Comparison of ENCODE assay signal across 15 cellular contexts in genomic region chr18:35141077-35141476, GRCh38.
DNase-seq lines count a peak whose midpoint lies in the region; ATAC-seq and TF ChIP-seq lines count a peak whose summit lies in the region.
"Had no signal": no experiment of that assay in that cellular context is flagged by ENCODE, and none has a peak within 500 bp of the region (broad histone marks: within the 10 kb centered on the region; RNA-seq: fewer than 3 reads in every experiment).

No MANE protein-coding gene starts in this region.

- H3K27ac ChIP-seq in CD4-positive, alpha-beta memory T cell (ENCODE audit: low read depth, low read length) = no peak overlapping the region
- H3K27ac ChIP-seq in HCT116 (ENCODE audit: low read depth, low read length) = no peak overlapping the region

- DNase-seq in CD4-positive, alpha-beta memory T cell = no peak
- DNase-seq in HCT116 (ENCODE audit: low read depth, low spot score) = no peak
- DNase-seq in activated B cell treated with CpG ODN at 0.5 μM for 24 hours = no peak
- no peak for DNase-seq in natural killer cell treated with Interleukin-12 subunit alpha and Interleukin-12 subunit beta and Interleukin-15 and Interleukin-18, amount 100 ng/mL, for 72 hours (ENCODE audit: low spot score)
- DNase-seq in GM10266 (ENCODE audit: extremely low spot score) = no peak
- no peak for DNase-seq in lower leg skin (ENCODE audit: low spot score in 2 of 2)
- DNase-seq: C1 segment of cervical spinal cord, GOT3, HFFc6, NCI-H1417, NCI-H1930, NCI-H510A, NCI-H82, SIG-M5 had no signal

- no peaks in the 10 kb centered on the region for H3K79me2 ChIP-seq in HCT116 (ENCODE audit: insufficient read depth, low read length)

- RAD21 ChIA-PET in HCT116 (lab: Charles Lee; ENCODE audit: low non-redundant PET in 1 of 2, low total read pairs in 2 of 2, uncharacterized antibody in 2 of 2, unreplicated experiment in 2 of 2) = no interaction called here

- H2AFZ ChIP-seq in HCT116 (ENCODE audit: low read depth, low read length, poor library complexity, severe bottlenecking) = no peak overlapping the region

- BruUV-seq in HCT116 (replicated peaks; lab: Mats Ljungman, UMichigan) = TSS peak; percentile 31

- intact Hi-C loops in CD4-positive, alpha-beta memory T cell (cut with micrococcal nuclease) = loop anchor here (5.0 kb wide), 1 partner anchor 274 kb away; no protein-coding TSS in a partner anchor
- intact Hi-C loops in HCT116 (cut with micrococcal nuclease) = loop anchor here (5.0 kb wide), 1 partner anchor 199 kb away; no protein-coding TSS in a partner anchor
- intact Hi-C loops in activated B cell treated with CpG ODN at 0.5 μM for 24 hours (cut with micrococcal nuclease) = loop anchor here (5.0 kb wide), 2 partner anchors 274 to 479 kb away; no protein-coding TSS in a partner anchor
- intact Hi-C loops in lower leg skin (cut with DNase I; ENCODE audit: low total_unique reads) = loop anchor here (10.0 kb wide), 2 partner anchors 136 to 276 kb away; no protein-coding TSS in a partner anchor

- no peaks in the 10 kb centered on the region for H3K27me3 Mint-ChIP-seq in CD4-positive, alpha-beta memory T cell
- H3K27me3 Mint-ChIP-seq in activated B cell treated with CpG ODN at 0.5 μM for 24 hours = no peaks in the 10 kb centered on the region
- no peaks in the 10 kb centered on the region for H3K27me3 Mint-ChIP-seq in natural killer cell treated with Interleukin-12 subunit alpha and Interleukin-12 subunit beta and Interleukin-15 and Interleukin-18, amount 100 ng/mL, for 72 hours

- CTCF ChIA-PET in CD4-positive, alpha-beta memory T cell (lab: Charles Lee; ENCODE audit: partially characterized antibody) = interaction anchor here (6.3 to 6.4 kb wide), 2 partner anchors 114 to 133 kb away, joined by 68 to 128 read pairs; no protein-coding TSS in a partner anchor
- CTCF ChIA-PET in HCT116 (lab: Charles Lee) (no interaction called here), activated B cell treated with CpG ODN at 0.5 μM for 24 hours (lab: Charles Lee) (interaction anchor here (2.1 to 5.8 kb wide), 4 partner anchors 19 to 133 kb away, joined by 8 to 130 read pairs (median 52); partner anchors contain the start of gene MAPRE2)

- peak overlapping the region in 1 of 8 donors; percentile 9 for H3K4me3 Mint-ChIP-seq in CD4-positive, alpha-beta memory T cell
- H3K4me3 Mint-ChIP-seq in activated B cell treated with CpG ODN at 0.5 μM for 24 hours = no peak overlapping the region
- no peak overlapping the region for H3K4me3 Mint-ChIP-seq in natural killer cell treated with Interleukin-12 subunit alpha and Interleukin-12 subunit beta and Interleukin-15 and Interleukin-18, amount 100 ng/mL, for 72 hours
- H3K4me3 Mint-ChIP-seq: HFFc6 had no signal

- peaks cover 44 to 67% of the 10 kb centered on the region in 2 donors for H3K36me3 Mint-ChIP-seq in CD4-positive, alpha-beta memory T cell
- H3K36me3 Mint-ChIP-seq in activated B cell treated with CpG ODN at 0.5 μM for 24 hours (ENCODE audit: low read depth) = peaks cover 55% of the 10 kb centered on the region
- peaks cover 4% of the 10 kb centered on the region for H3K36me3 Mint-ChIP-seq in natural killer cell treated with Interleukin-12 subunit alpha and Interleukin-12 subunit beta and Interleukin-15 and Interleukin-18, amount 100 ng/mL, for 72 hours

- H3K9me2 ChIP-seq in HCT116 (ENCODE audit: insufficient read depth) = no peaks in the 10 kb centered on the region

- no peak for TF ChIP-seq RAD21 in HCT116 (IDR thresholded peaks at IDR 0.05; ENCODE audit: low read depth)

- no peaks in the 10 kb centered on the region for H3K9me3 ChIP-seq in CD4-positive, alpha-beta memory T cell (ENCODE audit: control insufficient read depth in 1 of 2, low read length in 2 of 2)
- H3K9me3 ChIP-seq in HCT116 (ENCODE audit: control insufficient read depth in 1 of 2, insufficient read depth in 1 of 2, low read depth in 1 of 2, low read length in 2 of 2) = no peaks in the 10 kb centered on the region

- H3K27ac Mint-ChIP-seq in CD4-positive, alpha-beta memory T cell = peak overlapping the region in 4 of 7 donors; percentile 20 to 56 (median 52)
- peak overlapping the region; percentile 76 for H3K27ac Mint-ChIP-seq in activated B cell treated with CpG ODN at 0.5 μM for 24 hours
- peak overlapping the region; percentile 14 for H3K27ac Mint-ChIP-seq in natural killer cell treated with Interleukin-12 subunit alpha and Interleukin-12 subunit beta and Interleukin-15 and Interleukin-18, amount 100 ng/mL, for 72 hours
- H3K27ac Mint-ChIP-seq: HFFc6 had no signal

- no peaks in the 10 kb centered on the region for H4K20me1 ChIP-seq in HCT116 (ENCODE audit: insufficient read depth)

- no peak overlapping the region for H3K4me2 ChIP-seq in HCT116 (ENCODE audit: low read length)

- H3K9me3 Mint-ChIP-seq in CD4-positive, alpha-beta memory T cell = peaks cover 0 to 2% (median 0%) of the 10 kb centered on the region in 8 donors
- H3K9me3 Mint-ChIP-seq in activated B cell treated with CpG ODN at 0.5 μM for 24 hours = peaks cover 2% of the 10 kb centered on the region
- H3K9me3 Mint-ChIP-seq in natural killer cell treated with Interleukin-12 subunit alpha and Interleukin-12 subunit beta and Interleukin-15 and Interleukin-18, amount 100 ng/mL, for 72 hours = no peaks in the 10 kb centered on the region
- H3K9me3 Mint-ChIP-seq: HFFc6 had no signal

- TF ChIP-seq POLR2A in HCT116 (IDR thresholded peaks at IDR 0.05; ENCODE audit: borderline replicate concordance, extremely low read depth, insufficient read depth, insufficient read length) (no peak), lower leg skin (IDR thresholded peaks at IDR 0.05) (no peak)

- no peak overlapping the region for H3K9ac ChIP-seq in HCT116 (ENCODE audit: low read length)

- 91 to 96% methylated on average over 4 of the region's 4 CpGs for WGBS in lower leg skin, 2 donors

- H3K4me1 Mint-ChIP-seq in CD4-positive, alpha-beta memory T cell = peaks cover 0 to 4% (median under 1%) of the 10 kb centered on the region in 4 donors
- peaks cover 36% of the 10 kb centered on the region for H3K4me1 Mint-ChIP-seq in activated B cell treated with CpG ODN at 0.5 μM for 24 hours
- peaks cover 10 to 11% of the 10 kb centered on the region in 2 donors for H3K4me1 Mint-ChIP-seq in natural killer cell treated with Interleukin-12 subunit alpha and Interleukin-12 subunit beta and Interleukin-15 and Interleukin-18, amount 100 ng/mL, for 72 hours (ENCODE audit: low read depth in 2 of 2)

- H3K4me3 ChIP-seq in CD4-positive, alpha-beta memory T cell (ENCODE audit: low read length in 2 of 2) = no peak overlapping the region
- H3K4me3 ChIP-seq in HCT116 (replicated peaks in 1 of 2; ENCODE audit: low read depth in 1 of 2, low read length in 2 of 2) (no peak overlapping the region), lower leg skin (ENCODE audit: low read depth, poor library complexity, severe bottlenecking) (no peak overlapping the region)

- POLR2A ChIA-PET in CD4-positive, alpha-beta memory T cell (lab: Charles Lee; ENCODE audit: partially characterized antibody) = interaction anchor here (0.6 to 0.8 kb wide), 2 partner anchors 52 to 113 kb away, joined by 3 read pairs; no protein-coding TSS in a partner anchor
- POLR2A ChIA-PET in HCT116 (lab: Charles Lee) (no interaction called here), activated B cell treated with CpG ODN at 0.5 μM for 24 hours (lab: Charles Lee) (interaction anchor here (0.8 kb wide), 1 partner anchor 126 kb away, joined by 4 read pairs; no protein-coding TSS in a partner anchor)

- TF ChIP-seq CTCF in HCT116 (IDR thresholded peaks at IDR 0.05 in 2 of 3, conservative IDR thresholded peaks at IDR 0.05 in 1 of 3; ENCODE audit: borderline replicate concordance in 1 of 3, insufficient read depth in 1 of 3, low read depth in 2 of 3, low read length in 2 of 3) (no peak), activated B cell treated with CpG ODN at 0.5 μM for 24 hours (IDR thresholded peaks at IDR 0.05) (no peak), GM10266 (IDR thresholded peaks at IDR 0.05; ENCODE audit: control insufficient read depth, insufficient read depth, low read depth, missing control alignments) (no peak), lower leg skin (IDR thresholded peaks at IDR 0.05) (no peak)

- ATAC-seq in HCT116 (no peak), activated B cell treated with CpG ODN at 0.5 μM for 24 hours (ENCODE audit: low read depth) (peak; percentile 41), HG02884 (IDR thresholded peaks at IDR 0.05; ENCODE audit: unreplicated experiment) (no peak)
- no peak for ATAC-seq in natural killer cell treated with Interleukin-12 subunit alpha and Interleukin-12 subunit beta and Interleukin-15 and Interleukin-18, amount 100 ng/mL, for 72 hours

- H3K4me1 ChIP-seq in CD4-positive, alpha-beta memory T cell (ENCODE audit: insufficient read depth, low read length) = no peaks in the 10 kb centered on the region
- H3K4me1 ChIP-seq in HCT116 (ENCODE audit: control insufficient read depth in 1 of 2, insufficient read depth in 2 of 2, low read length in 2 of 2) = no peaks in the 10 kb centered on the region

- H3K36me3 ChIP-seq in CD4-positive, alpha-beta memory T cell (ENCODE audit: insufficient read depth, low read length) = peaks cover 36% of the 10 kb centered on the region
- no peaks in the 10 kb centered on the region for H3K36me3 ChIP-seq in HCT116 (ENCODE audit: control insufficient read depth in 1 of 2, insufficient read depth in 2 of 2, low read length in 2 of 2)

- H3K27me3 ChIP-seq in CD4-positive, alpha-beta memory T cell (ENCODE audit: insufficient read depth, low read length) = no peaks in the 10 kb centered on the region
- no peaks in the 10 kb centered on the region for H3K27me3 ChIP-seq in HCT116 (ENCODE audit: insufficient read depth, low read length)

TF ChIP-seq in HCT116, 20 proteins besides CTCF, POLR2A, EP300 and RAD21 (continues in another document):
- no peak for TF ChIP-seq EZH2 (IDR thresholded peaks at IDR 0.05)
- TF ChIP-seq ZNF274 (IDR thresholded peaks at IDR 0.05; ENCODE audit: low read depth, low read length) = no peak
- TF ChIP-seq SIN3A (IDR thresholded peaks at IDR 0.05; ENCODE audit: low read depth) = no peak
- TF ChIP-seq MAX (IDR thresholded peaks at IDR 0.05) = no peak
- TF ChIP-seq JUND (IDR thresholded peaks at IDR 0.05) = no peak

Comparison
In these comparisons a context has a peak if more than half of its experiments do, and no peak if none do; other contexts are left out.
1. H3K27ac Mint-ChIP-seq: peak in every context shown above with its lines; median percentile 76 in activated B cell treated with CpG ODN at 0.5 μM for 24 hours; 52 in CD4-positive, alpha-beta memory T cell; 14 in natural killer cell treated with Interleukin-12 subunit alpha and Interleukin-12 subunit beta and Interleukin-15 and Interleukin-18, amount 100 ng/mL, for 72 hours.